In the genomic region with DNA sequence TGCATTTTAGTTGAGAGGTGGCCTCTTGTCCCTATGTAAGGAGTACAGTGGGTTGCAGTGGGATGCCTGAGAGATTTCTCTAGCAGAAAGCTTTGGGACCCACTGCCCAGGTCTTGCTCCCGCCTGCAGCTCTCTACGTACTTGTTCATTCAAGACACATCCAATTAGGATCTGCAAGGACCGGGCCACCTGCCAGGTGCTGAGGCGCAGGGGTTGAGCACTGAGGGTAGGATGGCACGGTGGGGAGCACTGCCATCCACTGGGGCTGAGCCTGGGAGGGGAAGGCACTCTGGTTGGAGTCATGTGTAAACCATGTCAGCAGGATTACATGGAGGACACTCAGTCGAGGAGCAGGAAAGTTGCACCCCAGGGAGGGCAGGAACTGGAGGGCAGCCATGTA, we compare ENCODE assay signal across 16 cellular contexts.
DNase-seq lines count a peak whose midpoint lies in the region; ATAC-seq and TF ChIP-seq lines count a peak whose summit lies in the region.
"Had no signal": no experiment of that assay in that cellular context is flagged by ENCODE, and none has a peak within 500 bp of the region (broad histone marks: within the 10 kb centered on the region; RNA-seq: fewer than 3 reads in every experiment).

No MANE protein-coding gene starts in this region.

- H3K9ac ChIP-seq in neuronal stem cell (ENCODE audit: low read depth, low read length, poor library complexity), result no peak overlapping the region
- H3K9ac ChIP-seq: GM23248 had no signal

- no peak overlapping the region for H3K27ac ChIP-seq in neuronal stem cell (replicated peaks; ENCODE audit: low read length)
- H3K27ac ChIP-seq: 22Rv1, A549, C4-2B, GM23248, HL-60 had no signal

- H3K79me1 ChIP-seq in neuronal stem cell (ENCODE audit: low read depth, low read length), result no peaks in the 10 kb centered on the region

- no peak overlapping the region for H4K8ac ChIP-seq in neuronal stem cell (ENCODE audit: low read depth, low read length)

- H4K91ac ChIP-seq in neuronal stem cell (ENCODE audit: low read depth, low read length, poor library complexity), result no peak overlapping the region

- H2AFZ ChIP-seq in neuronal stem cell (ENCODE audit: low read length), result no peak overlapping the region
- H2AFZ ChIP-seq: GM23248 had no signal

- H3K27ac Mint-ChIP-seq in activated naive CD8-positive, alpha-beta T cell treated with anti-CD3 and anti-CD28 coated beads, Interleukin-2, amount 10 ng/mL, durations not matched to agents 7 days and 5 days, result peak overlapping the region; percentile 19
- H3K27ac Mint-ChIP-seq in activated naive CD8-positive, alpha-beta T cell treated with anti-CD3 and anti-CD28 coated beads for 36 hours, result no peak overlapping the region
- H3K27ac Mint-ChIP-seq in stimulated activated naive CD8-positive, alpha-beta T cell treated with anti-CD3 and anti-CD28 coated beads, Interleukin-15, amount 100 ng/mL, for 72 hours, result no peak overlapping the region
- H3K27ac Mint-ChIP-seq in activated CD8-positive, alpha-beta T cell treated with anti-CD3 and anti-CD28 coated beads, Interleukin-2, amount 10 ng/mL, durations not matched to agents 7 days and 5 days, result no peak overlapping the region
- H3K27ac Mint-ChIP-seq: CD4-positive, alpha-beta T cell had no signal

- H3K4me3 Mint-ChIP-seq in activated naive CD8-positive, alpha-beta T cell treated with anti-CD3 and anti-CD28 coated beads, Interleukin-2, amount 10 ng/mL, durations not matched to agents 7 days and 5 days, result no peak overlapping the region
- no peak overlapping the region for H3K4me3 Mint-ChIP-seq in activated naive CD8-positive, alpha-beta T cell treated with anti-CD3 and anti-CD28 coated beads for 36 hours
- no peak overlapping the region for H3K4me3 Mint-ChIP-seq in stimulated activated naive CD8-positive, alpha-beta T cell treated with anti-CD3 and anti-CD28 coated beads, Interleukin-15, amount 100 ng/mL, for 72 hours
- H3K4me3 Mint-ChIP-seq in activated CD8-positive, alpha-beta T cell treated with anti-CD3 and anti-CD28 coated beads, Interleukin-2, amount 10 ng/mL, durations not matched to agents 7 days and 5 days, result no peak overlapping the region
- H3K4me3 Mint-ChIP-seq: CD4-positive, alpha-beta T cell had no signal

- CTCF ChIA-PET in GM10248 (lab: Yijun Ruan, JAX), result interaction anchor here (1.2 kb wide), 1 partner anchor 20 kb away, joined by 3 read pairs; no protein-coding TSS in a partner anchor
- CTCF ChIA-PET in activated CD8-positive, alpha-beta T cell treated with anti-CD3 and anti-CD28 coated beads, Interleukin-2, amount 10 ng/mL, durations not matched to agents 7 days and 5 days (lab: Charles Lee), result no interaction called here

- H3K14ac ChIP-seq in neuronal stem cell (ENCODE audit: low read length), result no peak overlapping the region

- H3K18ac ChIP-seq in neuronal stem cell (ENCODE audit: low read length), result peak overlapping the region; percentile 63

- no peak overlapping the region for H2BK5ac ChIP-seq in neuronal stem cell (ENCODE audit: low read length)

- WGBS in neuronal stem cell (ENCODE audit: extremely low coverage in 2 of 2, insufficient read length in 2 of 2, insufficient replicate concordance in 1 of 2), 2 donors, result no CpG with 5 or more reads among the region's 6 CpGs

- ATAC-seq in activated naive CD8-positive, alpha-beta T cell treated with anti-CD3 and anti-CD28 coated beads, Interleukin-2, amount 10 ng/mL, durations not matched to agents 7 days and 5 days (ENCODE audit: low read depth), result no peak
- ATAC-seq in stimulated activated naive CD8-positive, alpha-beta T cell treated with anti-CD3 and anti-CD28 coated beads, Interleukin-15, amount 100 ng/mL, for 72 hours, result peak; percentile 31
- ATAC-seq in stimulated activated naive CD8-positive, alpha-beta T cell treated with anti-CD3 and anti-CD28 coated beads, Interleukin-15, Interleukin-2, amounts not matched to agents 100 U/mL and 50 U/mL, for 24 hours, result no peak
- ATAC-seq in activated CD8-positive, alpha-beta T cell treated with anti-CD3 and anti-CD28 coated beads, Interleukin-2, amount 10 ng/mL, durations not matched to agents 7 days and 5 days, result no peak
- ATAC-seq: A549 had no signal

- no peaks in the 10 kb centered on the region for H3K36me3 ChIP-seq in neuronal stem cell (replicated peaks in 1 of 2; ENCODE audit: control insufficient read depth in 2 of 2, insufficient read depth in 2 of 2, low read length in 2 of 2)

- no peaks in the 10 kb centered on the region for H3K27me3 ChIP-seq in neuronal stem cell (ENCODE audit: control insufficient read depth in 3 of 3, insufficient read depth in 3 of 3, low read depth in 1 of 3, low read length in 3 of 3)

- no peak overlapping the region for H2AK5ac ChIP-seq in neuronal stem cell (ENCODE audit: low read depth, low read length)

- no peak overlapping the region for H3K4me2 ChIP-seq in neuronal stem cell (ENCODE audit: insufficient read depth, low read length, poor library complexity, severe bottlenecking)
- H3K4me2 ChIP-seq: A549 had no signal

- H3K4me1 Mint-ChIP-seq in activated naive CD8-positive, alpha-beta T cell treated with anti-CD3 and anti-CD28 coated beads, Interleukin-2, amount 10 ng/mL, durations not matched to agents 7 days and 5 days, result peaks cover 5% of the 10 kb centered on the region
- H3K4me1 Mint-ChIP-seq in activated naive CD8-positive, alpha-beta T cell treated with anti-CD3 and anti-CD28 coated beads for 36 hours, result no peaks in the 10 kb centered on the region
- H3K4me1 Mint-ChIP-seq in stimulated activated naive CD8-positive, alpha-beta T cell treated with anti-CD3 and anti-CD28 coated beads, Interleukin-15, amount 100 ng/mL, for 72 hours, result no peaks in the 10 kb centered on the region
- H3K4me1 Mint-ChIP-seq in activated CD8-positive, alpha-beta T cell treated with anti-CD3 and anti-CD28 coated beads, Interleukin-2, amount 10 ng/mL, durations not matched to agents 7 days and 5 days (ENCODE audit: low read depth), result peaks cover 5% of the 10 kb centered on the region

- peaks cover 4% of the 10 kb centered on the region for H3K9me3 Mint-ChIP-seq in activated naive CD8-positive, alpha-beta T cell treated with anti-CD3 and anti-CD28 coated beads, Interleukin-2, amount 10 ng/mL, durations not matched to agents 7 days and 5 days
- peaks cover under 1% of the 10 kb centered on the region for H3K9me3 Mint-ChIP-seq in activated naive CD8-positive, alpha-beta T cell treated with anti-CD3 and anti-CD28 coated beads for 36 hours
- H3K9me3 Mint-ChIP-seq in stimulated activated naive CD8-positive, alpha-beta T cell treated with anti-CD3 and anti-CD28 coated beads, Interleukin-15, amount 100 ng/mL, for 72 hours, result peaks cover 1 to 3% of the 10 kb centered on the region in 2 donors
- H3K9me3 Mint-ChIP-seq in activated CD8-positive, alpha-beta T cell treated with anti-CD3 and anti-CD28 coated beads, Interleukin-2, amount 10 ng/mL, durations not matched to agents 7 days and 5 days (ENCODE audit: insufficient read depth), result no peaks in the 10 kb centered on the region
- H3K9me3 Mint-ChIP-seq: CD4-positive, alpha-beta T cell had no signal

- peaks cover 2% of the 10 kb centered on the region for H3K27me3 Mint-ChIP-seq in activated naive CD8-positive, alpha-beta T cell treated with anti-CD3 and anti-CD28 coated beads, Interleukin-2, amount 10 ng/mL, durations not matched to agents 7 days and 5 days
- peaks cover 5% of the 10 kb centered on the region for H3K27me3 Mint-ChIP-seq in activated naive CD8-positive, alpha-beta T cell treated with anti-CD3 and anti-CD28 coated beads for 36 hours
- no peaks in the 10 kb centered on the region for H3K27me3 Mint-ChIP-seq in stimulated activated naive CD8-positive, alpha-beta T cell treated with anti-CD3 and anti-CD28 coated beads, Interleukin-15, amount 100 ng/mL, for 72 hours
- no peaks in the 10 kb centered on the region for H3K27me3 Mint-ChIP-seq in activated CD8-positive, alpha-beta T cell treated with anti-CD3 and anti-CD28 coated beads, Interleukin-2, amount 10 ng/mL, durations not matched to agents 7 days and 5 days (ENCODE audit: low read depth)

- DNase-seq in activated naive CD8-positive, alpha-beta T cell treated with anti-CD3 and anti-CD28 coated beads, Interleukin-2, amount 10 ng/mL, durations not matched to agents 7 days and 5 days, result no peak
- DNase-seq in activated naive CD8-positive, alpha-beta T cell treated with anti-CD3 and anti-CD28 coated beads for 36 hours, result no peak
- no peak for DNase-seq in stimulated activated naive CD8-positive, alpha-beta T cell treated with anti-CD3 and anti-CD28 coated beads, Interleukin-15, amount 100 ng/mL, for 72 hours
- DNase-seq in stimulated activated naive CD8-positive, alpha-beta T cell treated with anti-CD3 and anti-CD28 coated beads, Interleukin-15, Interleukin-2, amounts not matched to agents 100 U/mL and 50 U/mL, for 24 hours, result no peak
- DNase-seq in neuronal stem cell (ENCODE audit: low spot score), result no peak
- no peak for DNase-seq in GM10248 (ENCODE audit: extremely low spot score)
- no peak for DNase-seq in activated CD8-positive, alpha-beta T cell treated with anti-CD3 and anti-CD28 coated beads, Interleukin-2, amount 10 ng/mL, durations not matched to agents 7 days and 5 days
- DNase-seq: AML-193; Caco-2; CD4-positive, alpha-beta T cell; GM23248; HCEC 1CT had no signal

- no peak overlapping the region for H3K4ac ChIP-seq in neuronal stem cell (ENCODE audit: low read length)

- no peak overlapping the region for H3K23ac ChIP-seq in neuronal stem cell (ENCODE audit: low read depth, low read length, poor library complexity)

- H2BK120ac ChIP-seq in neuronal stem cell (ENCODE audit: low read depth, low read length), result no peak overlapping the region

- H3K4me3 ChIP-seq in neuronal stem cell (ENCODE audit: low read length in 2 of 2), result no peak overlapping the region
- H3K4me3 ChIP-seq: A549, GM23248 had no signal

- H3K9me3 ChIP-seq in neuronal stem cell (replicated peaks in 1 of 2; ENCODE audit: control insufficient read depth in 2 of 2, insufficient read depth in 1 of 2, low read depth in 1 of 2, low read length in 2 of 2), result no peaks in the 10 kb centered on the region
- H3K9me3 ChIP-seq: Caco-2 had no signal

- no peak overlapping the region for H2BK15ac ChIP-seq in neuronal stem cell (ENCODE audit: low read length)

- no peak overlapping the region for H2BK12ac ChIP-seq in neuronal stem cell (ENCODE audit: low read length)

- H3K4me1 ChIP-seq in neuronal stem cell (ENCODE audit: control insufficient read depth in 2 of 2, insufficient read depth in 1 of 2, low read depth in 1 of 2, low read length in 2 of 2), result no peaks in the 10 kb centered on the region
- H3K4me1 ChIP-seq: A549, Caco-2 had no signal

- POLR2A ChIA-PET in activated naive CD8-positive, alpha-beta T cell treated with anti-CD3 and anti-CD28 coated beads, Interleukin-2, amount 10 ng/mL, durations not matched to agents 7 days and 5 days (lab: Charles Lee), result no interaction called here
- POLR2A ChIA-PET in GM10248 (lab: Yijun Ruan, JAX), result no interaction called here
- POLR2A ChIA-PET in activated CD8-positive, alpha-beta T cell treated with anti-CD3 and anti-CD28 coated beads, Interleukin-2, amount 10 ng/mL, durations not matched to agents 7 days and 5 days (lab: Charles Lee), result no interaction called here

- no peak for TF ChIP-seq CTCF in GM10248 (IDR thresholded peaks at IDR 0.05; ENCODE audit: control extremely low read depth, extremely low read depth, low read depth, missing control alignments)

- no peaks in the 10 kb centered on the region for H3K36me3 Mint-ChIP-seq in activated naive CD8-positive, alpha-beta T cell treated with anti-CD3 and anti-CD28 coated beads, Interleukin-2, amount 10 ng/mL, durations not matched to agents 7 days and 5 days
- H3K36me3 Mint-ChIP-seq in activated naive CD8-positive, alpha-beta T cell treated with anti-CD3 and anti-CD28 coated beads for 36 hours, result no peaks in the 10 kb centered on the region
- H3K36me3 Mint-ChIP-seq in activated CD8-positive, alpha-beta T cell treated with anti-CD3 and anti-CD28 coated beads, Interleukin-2, amount 10 ng/mL, durations not matched to agents 7 days and 5 days (ENCODE audit: low read depth), result no peaks in the 10 kb centered on the region
